Comparison of ENCODE assay signal across 10 cellular contexts in the genomic region with DNA sequence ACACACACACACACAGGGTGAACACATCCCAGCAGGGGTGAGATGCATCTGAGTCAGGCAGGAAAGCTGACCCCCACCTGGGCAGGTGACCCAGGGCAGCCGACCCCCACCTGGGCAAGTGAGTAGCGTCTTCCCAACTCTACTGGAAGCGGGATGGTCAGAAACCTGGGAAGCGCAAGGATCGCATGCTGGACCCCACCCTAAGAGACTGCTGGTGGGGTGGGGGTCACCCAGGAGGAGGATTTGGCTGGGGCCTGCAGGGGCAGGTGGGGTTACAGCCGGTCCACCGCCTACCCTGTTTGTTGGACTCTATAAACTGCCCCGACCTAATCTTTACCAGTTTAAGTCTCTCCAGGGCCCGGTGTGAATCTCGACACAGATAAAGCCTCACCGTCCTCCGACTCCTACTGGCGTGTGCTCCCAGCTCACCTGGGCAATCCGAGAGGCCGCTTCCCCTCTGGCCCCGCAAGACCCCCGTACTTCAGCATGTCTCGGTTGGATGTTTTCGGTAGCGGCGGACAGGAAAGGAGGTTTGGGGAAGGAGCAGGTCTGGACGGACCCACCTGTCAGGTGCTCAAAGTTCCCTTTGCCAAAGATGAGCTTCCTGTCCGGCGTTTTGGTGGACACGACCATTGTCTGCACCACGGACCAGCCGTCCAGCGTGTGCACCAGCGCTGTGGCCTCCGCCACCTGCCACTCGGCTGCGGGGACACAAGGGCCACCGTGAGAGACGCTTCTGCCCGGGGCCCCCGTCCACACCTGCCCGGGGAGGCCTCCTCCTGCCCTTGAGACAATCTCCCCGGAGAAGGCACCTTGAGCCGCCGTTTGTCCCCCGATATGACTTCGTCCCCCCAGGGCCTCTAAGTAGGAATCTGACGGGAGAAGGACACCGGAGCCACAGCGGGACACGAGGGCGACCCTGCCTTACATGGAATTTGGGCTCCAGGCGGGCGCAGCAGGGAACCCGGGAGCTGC. TPM values are rescaled to one million over a fixed set of nuclear protein-coding genes. Genes with fewer than 3 reads are reported as not detected.
A peak's percentile ranks its signal among the peaks of the same experiment; 100 is the strongest.
DNase-seq lines count a peak whose midpoint lies in the region; ATAC-seq and TF ChIP-seq lines count a peak whose summit lies in the region.
"Had no signal": no experiment of that assay in that cellular context is flagged by ENCODE, and none has a peak within 500 bp of the region (broad histone marks: within the 10 kb centered on the region; RNA-seq: fewer than 3 reads in every experiment).

No MANE protein-coding gene starts in this region.

- TF ChIP-seq CTCF in Calu3 (IDR thresholded peaks at IDR 0.05; ENCODE audit: unreplicated experiment) (no peak), OCI-LY3 (IDR thresholded peaks at IDR 0.05; ENCODE audit: low read depth, low read length) (no peak), endothelial cell (IDR thresholded peaks at IDR 0.05; ENCODE audit: unreplicated experiment) (no peak), ovary (IDR thresholded peaks at IDR 0.05) (no peak)

- H3K4me3 ChIP-seq in OCI-LY3 (ENCODE audit: low read length) = peak overlapping the region; percentile 47
- H3K4me3 ChIP-seq in ovary = no peak overlapping the region

- H3K9me3 ChIP-seq in OCI-LY3 (ENCODE audit: insufficient read depth, low read length) (no peaks in the 10 kb centered on the region), ovary (no peaks in the 10 kb centered on the region)

- CTCF ChIA-PET in Calu3 (lab: Charles Lee) = no interaction called here

- peaks cover 30% of the 10 kb centered on the region for H3K79me2 ChIP-seq in OCI-LY3 (ENCODE audit: low read length)

- H3K36me3 ChIP-seq in OCI-LY3 (replicated peaks; ENCODE audit: low read depth, low read length) (peaks cover 42% of the 10 kb centered on the region), ovary (no peaks in the 10 kb centered on the region)

- H3K4me1 ChIP-seq in OCI-LY3 (ENCODE audit: low read length) = peaks cover 13% of the 10 kb centered on the region
- H3K4me1 ChIP-seq in ovary (ENCODE audit: insufficient read depth) = peaks cover 1% of the 10 kb centered on the region

- intact Hi-C loops in Calu3 (cut with micrococcal nuclease; ENCODE audit: unreplicated experiment) (no loop called here), ovary (cut with DNase I) (no loop called here)

- H3K9ac ChIP-seq in OCI-LY3 (ENCODE audit: low read length) = no peak overlapping the region

- DNase-seq in Calu3 (no peak), endothelial cell (ENCODE audit: low spot score) (no peak), ovary (peak in 4 of 5 donors; percentile 39 to 60 (median 56)), DMS153 treated with DMSO at 0.1 percent for 48 hours (lab: John Stamatoyannopoulos, UW; ENCODE audit: unreplicated experiment) (no peak), NK-92 (lab: John Stamatoyannopoulos, UW; ENCODE audit: unreplicated experiment) (no peak)
- DNase-seq: MV-4-11; NK-92 treated with Interleukin-12 subunit alpha and Interleukin-12 subunit beta, amount 100 ng/mL, for 24 hours had no signal

- H3K27ac ChIP-seq in OCI-LY3 (ENCODE audit: low read length) = no peak overlapping the region
- H3K27ac ChIP-seq in ovary = no peak overlapping the region

- H3K36me3 Mint-ChIP-seq in Calu3 (ENCODE audit: insufficient read depth, unreplicated experiment) (peaks cover 47% of the 10 kb centered on the region), endothelial cell (ENCODE audit: low read depth, unreplicated experiment) (peaks cover 22% of the 10 kb centered on the region)

- WGBS in ovary, 3 donors = 89 to 91% (median 90%) methylated on average over 50 of the region's 50 CpGs

- H3K27ac Mint-ChIP-seq in Calu3 (ENCODE audit: unreplicated experiment) (no peak overlapping the region), endothelial cell (ENCODE audit: unreplicated experiment) (no peak overlapping the region)

- H3K27me3 Mint-ChIP-seq in Calu3 (ENCODE audit: unreplicated experiment) = no peaks in the 10 kb centered on the region
- H3K27me3 Mint-ChIP-seq in endothelial cell (ENCODE audit: unreplicated experiment) = peaks cover 14% of the 10 kb centered on the region

- peak overlapping the region; percentile 80 for H3K4me3 Mint-ChIP-seq in Calu3 (ENCODE audit: low read depth, unreplicated experiment)
- peak overlapping the region; percentile 71 for H3K4me3 Mint-ChIP-seq in endothelial cell (ENCODE audit: unreplicated experiment)

- H3K4me1 Mint-ChIP-seq in Calu3 (ENCODE audit: low read depth, unreplicated experiment) (no peaks in the 10 kb centered on the region), endothelial cell (ENCODE audit: unreplicated experiment) (peaks cover 8% of the 10 kb centered on the region)

- no peak overlapping the region for H2AFZ ChIP-seq in OCI-LY3 (ENCODE audit: low read depth, low read length)

- TF ChIP-seq POLR2A in ovary (IDR thresholded peaks at IDR 0.05) = no peak

- H3K27me3 ChIP-seq in OCI-LY3 (ENCODE audit: low read depth, low read length) = no peaks in the 10 kb centered on the region
- no peaks in the 10 kb centered on the region for H3K27me3 ChIP-seq in ovary

- no peak for TF ChIP-seq EP300 in ovary (IDR thresholded peaks at IDR 0.05)

- H3K9me3 Mint-ChIP-seq in Calu3 (ENCODE audit: low read depth, unreplicated experiment) = peaks cover 3% of the 10 kb centered on the region
- no peaks in the 10 kb centered on the region for H3K9me3 Mint-ChIP-seq in endothelial cell (ENCODE audit: unreplicated experiment)

- ATAC-seq in HG03432 (IDR thresholded peaks at IDR 0.05; ENCODE audit: unreplicated experiment) (no peak), GM18861 (IDR thresholded peaks at IDR 0.05; ENCODE audit: unreplicated experiment) (no peak)

- peaks cover 12% of the 10 kb centered on the region for H4K20me1 ChIP-seq in OCI-LY3 (ENCODE audit: insufficient read depth, low read length)

- peak overlapping the region; percentile 39 for H3K4me2 ChIP-seq in OCI-LY3 (ENCODE audit: low read length)

- no TSS peak for BruUV-seq in Calu3 (replicated peaks; lab: Mats Ljungman, UMichigan)

RNA-seq across cellular contexts. Expression of a gene that starts 2.0 kb away (rescaled TPM):
- total RNA-seq in Calu3 (2022) (30.2 and 32.9 TPM in 2 replicates), endothelial cell (ENCODE audit: unreplicated experiment) (47.2 TPM), ovary (10 to 100 TPM; 29.3 to 69.0 (median 47.8) TPM)
- polyA plus RNA-seq in ovary = 10 to 100 TPM in 1 of 2 donors, 1 to 10 TPM in 1; 7.1 to 59.1 TPM

RNA-seq across cellular contexts. Expression of a gene that starts 35.5 kb away (rescaled TPM):
- total RNA-seq in Calu3 (2022) = 19.1 and 23.2 TPM in 2 replicates
- 21.7 TPM for total RNA-seq in endothelial cell (ENCODE audit: unreplicated experiment)
- total RNA-seq in ovary = 10 to 100 TPM in 5 of 7 donors, 1 to 10 TPM in 2; 2.6 to 19.4 (median 13.5) TPM
- 10 to 100 TPM in 1 of 2 donors, 1 to 10 TPM in 1; 3.6 to 11.8 TPM for polyA plus RNA-seq in ovary

Comparison
In these comparisons a context has a peak if more than half of its experiments do, and no peak if none do; other contexts are left out.
1. DNase-seq: peak in ovary (4 of 5); none in Calu3 (single experiment), endothelial cell (single experiment), DMS153 treated with DMSO at 0.1 percent for 48 hours (single experiment) and NK-92 (single experiment).